In the genomic region with DNA sequence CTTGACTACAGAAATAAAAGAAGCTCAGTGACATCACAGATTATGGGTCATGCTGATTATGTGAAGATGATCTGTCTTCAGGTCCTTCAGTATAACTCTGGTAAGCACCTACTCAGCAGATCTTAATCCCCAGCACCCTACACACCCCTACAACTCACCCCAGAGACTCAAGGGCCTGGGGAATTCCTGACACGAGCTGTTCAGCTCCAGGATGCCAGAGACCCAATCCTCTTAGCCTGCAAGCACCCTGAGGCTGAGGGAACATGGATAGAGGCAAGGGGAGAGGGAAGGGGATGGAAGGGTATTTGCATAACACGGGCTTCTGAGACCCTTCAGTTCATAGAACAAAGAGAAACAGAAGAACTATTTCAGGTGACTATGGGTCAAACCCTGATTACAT, we compare ENCODE assay signal across 19 cellular contexts. TPM values are rescaled to one million over a fixed set of nuclear protein-coding genes. Genes with fewer than 3 reads are reported as not detected.
DNase-seq lines count a peak whose midpoint lies in the region; ATAC-seq, FAIRE-seq and TF ChIP-seq lines count a peak whose summit lies in the region.
"Had no signal": no experiment of that assay in that cellular context is flagged by ENCODE, and none has a peak within 500 bp of the region (broad histone marks: within the 10 kb centered on the region; RNA-seq: fewer than 3 reads in every experiment).

No MANE protein-coding gene starts in this region.

- no peak overlapping the region for H3K4me3 ChIP-seq in HepG2 (replicated peaks in 1 of 3; ENCODE audit: insufficient read depth in 1 of 3, low read depth in 2 of 3, low read length in 3 of 3)
- H3K4me3 ChIP-seq in right lobe of liver: no peak overlapping the region
- H3K4me3 ChIP-seq in SJCRH30: no peak overlapping the region

- no peak overlapping the region for H3K9ac ChIP-seq in HepG2 (ENCODE audit: insufficient read depth, low read depth, low read length)

- in situ Hi-C loops in HepG2 (cut with HindIII; ENCODE audit: extremely low pct_ligation_motif_present, low pct_unique_long_range_greater_than_20kb): loop anchor here (5.0 to 25.0 kb wide), 2 partner anchors 132 to 347 kb away; partner anchors contain the start of gene CCR4
- in situ Hi-C loops in ACHN (cut with HindIII; ENCODE audit: low pct_ligation_motif_present, low pct_unique_long_range_greater_than_20kb, low sequenced_read_pairs): no loop called here

- ATAC-seq in HepG2 (no peak), right lobe of liver (no peak), esophagus mucosa (peak; percentile 35)
- ATAC-seq: Right ventricle myocardium inferior had no signal

- 82% methylated on average over 2 of the region's 2 CpGs for WGBS in HepG2 (ENCODE audit: low lambda C conversion rate)
- WGBS in right lobe of liver (ENCODE audit: insufficient coverage, low coverage, low lambda C conversion rate, missing lambda C conversion rate): 57% methylated on average over 2 of the region's 2 CpGs

- no peak for FAIRE-seq in HepG2 (lab: Jason Lieb, UNC)
- no peak for FAIRE-seq in GM12891 (lab: Jason Lieb, UNC)
- FAIRE-seq: A204.1, RCC 7860 had no signal

- no TSS peak for BruUV-seq in HepG2 (replicated peaks; lab: Mats Ljungman, UMichigan)

- intact Hi-C loops in HepG2 (cut with micrococcal nuclease; ENCODE audit: unreplicated experiment) (no loop called here), right lobe of liver (cut with DNase I) (no loop called here)

- CTCF ChIA-PET in HepG2 (lab: Yijun Ruan, JAX; ENCODE audit: low intra/inter-chr PET ratio, low total read pairs): no interaction called here

- TF ChIP-seq POLR2A in HepG2 (IDR thresholded peaks at IDR 0.05; ENCODE audit: insufficient read depth in 1 of 2, low read depth in 2 of 2, low read length in 2 of 2) (no peak), right lobe of liver (IDR thresholded peaks at IDR 0.05) (no peak), GM12891 (IDR thresholded peaks at IDR 0.05; ENCODE audit: low read depth, low read length) (no peak)

- H3K4me2 ChIP-seq in HepG2 (ENCODE audit: low read depth, low read length): no peak overlapping the region

- H3K79me2 ChIP-seq in HepG2 (ENCODE audit: insufficient read depth, low read length): peaks cover 59% of the 10 kb centered on the region

- no peak for TF ChIP-seq CTCF in HepG2 (CRISPR knock-in tag; IDR thresholded peaks at IDR 0.05)
- TF ChIP-seq CTCF in right lobe of liver (IDR thresholded peaks at IDR 0.05): no peak

- H4K20me1 ChIP-seq in HepG2 (ENCODE audit: insufficient read depth, low read length): no peaks in the 10 kb centered on the region

- DNase-seq in HepG2 (ENCODE audit: low spot score): no peak
- no peak for DNase-seq in right lobe of liver
- DNase-seq in SJCRH30: peak in 1 of 2 experiments; percentile 13
- DNase-seq in ACHN: no peak
- no peak for DNase-seq in amygdala (lab: John Stamatoyannopoulos, UW)
- no peak for DNase-seq in GM12891 (ENCODE audit: insufficient read length, low spot score)
- DNase-seq: EL, HCEC 1CT, KBM-7, NCI-H1092, NCI-H1436 treated with DMSO at 0.1 percent for 48 hours, NCI-H2029, NCI-H2171, NCI-H524 treated with DMSO at 0.1 percent for 48 hours, OCI-M1 had no signal

- H3K4me1 ChIP-seq in HepG2 (ENCODE audit: insufficient read depth, low read length): peaks cover 50% of the 10 kb centered on the region
- no peaks in the 10 kb centered on the region for H3K4me1 ChIP-seq in right lobe of liver
- no peaks in the 10 kb centered on the region; the same call in 1 of the 2 replicates for H3K4me1 ChIP-seq in SJCRH30

- H3K9me3 ChIP-seq in HepG2 (ENCODE audit: low read length): no peaks in the 10 kb centered on the region
- H3K9me3 ChIP-seq in right lobe of liver: no peaks in the 10 kb centered on the region
- no peaks in the 10 kb centered on the region for H3K9me3 ChIP-seq in SJCRH30 (replicated peaks)

- TF ChIP-seq EP300 in HepG2 (IDR thresholded peaks at IDR 0.05; ENCODE audit: low read depth in 2 of 2, low read length in 2 of 2) (no peak), HepG2 (CRISPR knock-in tag; IDR thresholded peaks at IDR 0.05; ENCODE audit: borderline replicate concordance) (no peak)

- H3K27me3 ChIP-seq in HepG2 (ENCODE audit: control insufficient read depth in 1 of 2, insufficient read depth in 2 of 2, low read length in 2 of 2): no peaks in the 10 kb centered on the region
- no peaks in the 10 kb centered on the region for H3K27me3 ChIP-seq in right lobe of liver
- H3K27me3 ChIP-seq in SJCRH30: no peaks in the 10 kb centered on the region

- H3K27ac ChIP-seq in HepG2 (ENCODE audit: extremely low read length, insufficient read depth, low read length) (no peak overlapping the region), right lobe of liver (no peak overlapping the region), SJCRH30 (peak overlapping the region; percentile 34; the same call in 1 of the 2 replicates)

- POLR2A ChIA-PET in HepG2 (lab: Yijun Ruan, JAX): interaction anchor here (1.0 kb wide), 1 partner anchor 26 kb away, joined by 3 read pairs; no protein-coding TSS in a partner anchor

- H3K36me3 ChIP-seq in HepG2 (replicated peaks in 1 of 2; ENCODE audit: control insufficient read depth in 1 of 2, insufficient read depth in 2 of 2, low read length in 2 of 2) (no peaks in the 10 kb centered on the region; a peak in 1 of 5 replicates), right lobe of liver (no peaks in the 10 kb centered on the region), SJCRH30 (no peaks in the 10 kb centered on the region)

- H2AFZ ChIP-seq in HepG2 (ENCODE audit: low read length): no peak overlapping the region

- TF ChIP-seq RAD21 in HepG2 (CRISPR knock-in tag; IDR thresholded peaks at IDR 0.05): no peak

RNA-seq across cellular contexts. Expression of gene GLB1, which starts 13.0 kb away (rescaled TPM):
- total RNA-seq in HepG2 (2016; rRNA removed; fragmentation: Illumina TruSeq; extraction: Trizol): 33.0 and 67.1 TPM in 2 replicates
- 7.8 and 8.7 TPM in 2 replicates for total RNA-seq in HepG2 (2016; cell fraction: cytosol; rRNA removed; fragmentation: Illumina TruSeq; extraction: Trizol; ENCODE audit: low read depth)
- total RNA-seq in HepG2 (2016; cell fraction: insoluble cytoplasmic fraction; rRNA removed; fragmentation: Illumina TruSeq; extraction: Trizol): 35.9 and 65.9 TPM in 2 replicates
- total RNA-seq in HepG2 (2016; cell fraction: membrane; rRNA removed; fragmentation: Illumina TruSeq; extraction: Trizol): 12.8 and 15.8 TPM in 2 replicates
- 56.9 and 66.9 TPM in 2 replicates for total RNA-seq in HepG2 (2016; cell fraction: nucleus; rRNA removed; fragmentation: Illumina TruSeq; extraction: Trizol)
- polyA plus RNA-seq in HepG2 (2011; rRNA removed): 113 and 128 TPM in 2 replicates
- 84.8 and 112 TPM in 2 replicates for polyA plus RNA-seq in HepG2 (2011; cell fraction: cytosol; rRNA removed)
- polyA plus RNA-seq in HepG2 (2011; cell fraction: nucleus; rRNA removed): 44.6 and 56.4 TPM in 2 replicates
- 68.1 and 93.6 TPM in 2 replicates for polyA plus RNA-seq in HepG2 (2012)
- polyA plus RNA-seq in HepG2 (2016; cell fraction: cytosol; fragmentation: Illumina TruSeq; extraction: Trizol; ENCODE audit: low read depth): 5.5 and 5.9 TPM in 2 replicates
- 29.1 and 32.5 TPM in 2 replicates for polyA plus RNA-seq in HepG2 (2016; cell fraction: insoluble cytoplasmic fraction; fragmentation: Illumina TruSeq; extraction: Trizol; ENCODE audit: low read depth)
- 10.1 and 10.8 TPM in 2 replicates for polyA plus RNA-seq in HepG2 (2016; cell fraction: membrane; fragmentation: Illumina TruSeq; extraction: Trizol; ENCODE audit: low read depth)
- polyA plus RNA-seq in HepG2 (2016; cell fraction: nucleus; fragmentation: Illumina TruSeq; extraction: Trizol; ENCODE audit: insufficient read depth, low read depth): 67.7 and 72.3 TPM in 2 replicates
- 68.3 and 118 TPM in 2 replicates for polyA minus RNA-seq in HepG2 (2011; rRNA and poly(A)+ RNA removed; ENCODE audit: low replicate concordance)
- 52.8 and 100 TPM in 2 replicates for polyA minus RNA-seq in HepG2 (2011; cell fraction: cytosol; rRNA and poly(A)+ RNA removed)
- 33.3 and 50.8 TPM in 2 replicates for polyA minus RNA-seq in HepG2 (2011; cell fraction: nucleus; rRNA and poly(A)+ RNA removed)
- total RNA-seq in right lobe of liver: 10 to 100 TPM; 42.7 to 52.7 (median 49.4) TPM
- total RNA-seq in SJCRH30 (2014; rRNA removed; shearing (Covaris generic)): 24.0 and 35.8 TPM in 2 replicates
- 28.8 TPM for total RNA-seq in esophagus mucosa
- polyA plus RNA-seq in GM12891 (2012; ENCODE audit: low read depth, missing spikeins): 19.7 TPM

RNA-seq across cellular contexts. Expression of gene TMPPE, which starts 13.0 kb away (rescaled TPM):
- 4.4 and 5.7 TPM in 2 replicates for total RNA-seq in HepG2 (2016; rRNA removed; fragmentation: Illumina TruSeq; extraction: Trizol)
- 0.26 and 0.40 TPM in 2 replicates for total RNA-seq in HepG2 (2016; cell fraction: cytosol; rRNA removed; fragmentation: Illumina TruSeq; extraction: Trizol; ENCODE audit: low read depth)
- 4.5 and 5.9 TPM in 2 replicates for total RNA-seq in HepG2 (2016; cell fraction: insoluble cytoplasmic fraction; rRNA removed; fragmentation: Illumina TruSeq; extraction: Trizol)
- 1.4 and 1.6 TPM in 2 replicates for total RNA-seq in HepG2 (2016; cell fraction: membrane; rRNA removed; fragmentation: Illumina TruSeq; extraction: Trizol)
- total RNA-seq in HepG2 (2016; cell fraction: nucleus; rRNA removed; fragmentation: Illumina TruSeq; extraction: Trizol): 11.1 and 12.5 TPM in 2 replicates
- 1.8 and 1.9 TPM in 2 replicates for polyA plus RNA-seq in HepG2 (2011; rRNA removed)
- 1.6 and 1.8 TPM in 2 replicates for polyA plus RNA-seq in HepG2 (2011; cell fraction: cytosol; rRNA removed)
- 5.0 and 5.7 TPM in 2 replicates for polyA plus RNA-seq in HepG2 (2011; cell fraction: nucleus; rRNA removed)
- polyA plus RNA-seq in HepG2 (2012): 0.65 and 0.80 TPM in 2 replicates
- polyA plus RNA-seq in HepG2 (2016; cell fraction: cytosol; fragmentation: Illumina TruSeq; extraction: Trizol; ENCODE audit: low read depth): 0.08 and 0.10 TPM in 2 replicates
- 0.82 and 0.84 TPM in 2 replicates for polyA plus RNA-seq in HepG2 (2016; cell fraction: insoluble cytoplasmic fraction; fragmentation: Illumina TruSeq; extraction: Trizol; ENCODE audit: low read depth)
- 0.21 and 0.29 TPM in 2 replicates for polyA plus RNA-seq in HepG2 (2016; cell fraction: membrane; fragmentation: Illumina TruSeq; extraction: Trizol; ENCODE audit: low read depth)
- polyA plus RNA-seq in HepG2 (2016; cell fraction: nucleus; fragmentation: Illumina TruSeq; extraction: Trizol; ENCODE audit: insufficient read depth, low read depth): 1.8 and 2.0 TPM in 2 replicates
- polyA minus RNA-seq in HepG2 (2011; rRNA and poly(A)+ RNA removed; ENCODE audit: low replicate concordance): 22.3 and 28.3 TPM in 2 replicates
- 6.1 and 6.3 TPM in 2 replicates for polyA minus RNA-seq in HepG2 (2011; cell fraction: cytosol; rRNA and poly(A)+ RNA removed)
- polyA minus RNA-seq in HepG2 (2011; cell fraction: nucleus; rRNA and poly(A)+ RNA removed): 14.9 and 19.1 TPM in 2 replicates
- total RNA-seq in right lobe of liver: 1 to 10 TPM; 2.8 to 3.8 (median 3.4) TPM
- 2.9 and 3.2 TPM in 2 replicates for total RNA-seq in SJCRH30 (2014; rRNA removed; shearing (Covaris generic))
- total RNA-seq in esophagus mucosa: 4.8 TPM
- polyA plus RNA-seq in GM12891 (2012; ENCODE audit: low read depth, missing spikeins): 0.74 TPM

RNA-seq across cellular contexts. Expression of gene CRTAP, which starts 29.9 kb away (rescaled TPM):
- total RNA-seq in HepG2 (2016; rRNA removed; fragmentation: Illumina TruSeq; extraction: Trizol) (46.1 and 54.2 TPM in 2 replicates), right lobe of liver (10 to 100 TPM; 33.1 to 54.9 (median 46.8) TPM), esophagus mucosa (78.7 TPM)
- 26.6 and 28.3 TPM in 2 replicates for total RNA-seq in HepG2 (2016; cell fraction: cytosol; rRNA removed; fragmentation: Illumina TruSeq; extraction: Trizol; ENCODE audit: low read depth)
- total RNA-seq in HepG2 (2016; cell fraction: insoluble cytoplasmic fraction; rRNA removed; fragmentation: Illumina TruSeq; extraction: Trizol): 34.2 and 54.9 TPM in 2 replicates
- total RNA-seq in HepG2 (2016; cell fraction: membrane; rRNA removed; fragmentation: Illumina TruSeq; extraction: Trizol): 85.6 and 91.0 TPM in 2 replicates
- total RNA-seq in HepG2 (2016; cell fraction: nucleus; rRNA removed; fragmentation: Illumina TruSeq; extraction: Trizol): 39.9 and 50.8 TPM in 2 replicates
- 86.2 and 119 TPM in 2 replicates for polyA plus RNA-seq in HepG2 (2011; rRNA removed)
- polyA plus RNA-seq in HepG2 (2011; cell fraction: cytosol; rRNA removed): 84.4 and 95.4 TPM in 2 replicates
- 22.0 and 27.3 TPM in 2 replicates for polyA plus RNA-seq in HepG2 (2011; cell fraction: nucleus; rRNA removed)
- 67.7 and 77.4 TPM in 2 replicates for polyA plus RNA-seq in HepG2 (2012)
- polyA plus RNA-seq in HepG2 (2016; cell fraction: cytosol; fragmentation: Illumina TruSeq; extraction: Trizol; ENCODE audit: low read depth): 56.8 and 61.8 TPM in 2 replicates
- polyA plus RNA-seq in HepG2 (2016; cell fraction: insoluble cytoplasmic fraction; fragmentation: Illumina TruSeq; extraction: Trizol; ENCODE audit: low read depth): 67.1 and 72.0 TPM in 2 replicates
- polyA plus RNA-seq in HepG2 (2016; cell fraction: membrane; fragmentation: Illumina TruSeq; extraction: Trizol; ENCODE audit: low read depth): 112 and 133 TPM in 2 replicates
- polyA plus RNA-seq in HepG2 (2016; cell fraction: nucleus; fragmentation: Illumina TruSeq; extraction: Trizol; ENCODE audit: insufficient read depth, low read depth): 93.0 and 101 TPM in 2 replicates
- 51.0 and 179 TPM in 2 replicates for polyA minus RNA-seq in HepG2 (2011; rRNA and poly(A)+ RNA removed; ENCODE audit: low replicate concordance)
- polyA minus RNA-seq in HepG2 (2011; cell fraction: cytosol; rRNA and poly(A)+ RNA removed): 49.0 and 49.8 TPM in 2 replicates
- 10.0 and 11.6 TPM in 2 replicates for polyA minus RNA-seq in HepG2 (2011; cell fraction: nucleus; rRNA and poly(A)+ RNA removed)
- 107 TPM in 2 replicates for total RNA-seq in SJCRH30 (2014; rRNA removed; shearing (Covaris generic))
- polyA plus RNA-seq in GM12891 (2012; ENCODE audit: low read depth, missing spikeins): 8.4 TPM
